In genomic region chr4:88130003-88130402, GRCh38 we compare ENCODE assay signal across 23 cellular contexts.
"Had no signal": no experiment of that assay in that cellular context is flagged by ENCODE, and none has a peak within 500 bp of the region (broad histone marks: within the 10 kb centered on the region; RNA-seq: fewer than 3 reads in every experiment).

No MANE protein-coding gene starts in this region.

- H3K9me3 ChIP-seq: stomach, suprapubic skin, testis, thoracic aorta, thyroid gland, tibial artery, transverse colon, upper lobe of right lung, uterus, vagina had no signal

- H3K27ac ChIP-seq: stomach, suprapubic skin, testis, thoracic aorta, thyroid gland, tibial artery, tibial nerve, transverse colon, upper lobe of left lung, upper lobe of right lung, uterus, vagina had no signal

- H3K36me3 ChIP-seq: stomach, suprapubic skin, thoracic aorta, thyroid gland, tibial artery, transverse colon, upper lobe of left lung, upper lobe of right lung, uterus, vagina had no signal

- H3K4me3 ChIP-seq: stomach, suprapubic skin, testis, thoracic aorta, thyroid gland, tibial artery, tibial nerve, transverse colon, upper lobe of left lung, upper lobe of right lung, uterus, vagina had no signal

- DNase-seq: stimulated activated CD4-positive, alpha-beta T cell treated with anti-CD3 and anti-CD28 coated beads, Interleukin-2, amount 100 ng/mL, for 48 hours; stimulated activated CD4-positive, alpha-beta T cell treated with anti-CD3 and anti-CD28 coated beads, Interleukin-4, amount 100 ng/mL, for 1 hour; stimulated activated CD4-positive, alpha-beta T cell treated with anti-CD3 and anti-CD28 coated beads, Interleukin-4, amount 100 ng/mL, for 24 hours; stimulated activated CD4-positive, alpha-beta T cell treated with anti-CD3 and anti-CD28 coated beads, Interleukin-4, amount 100 ng/mL, for 4 hours; stimulated activated CD8-positive, alpha-beta memory T cell treated with anti-CD3 and anti-CD28 coated beads, Interleukin-4, amount 100 ng/mL, for 48 hours; stimulated activated naive B cell treated with anti-CD40 and anti-IgM and Interleukin-4, amounts not matched to agents 10 μg/mL and 1 μg/mL and 100 μg/mL, for 72 hours; stimulated activated naive CD4-positive, alpha-beta T cell; stimulated activated naive CD4-positive, alpha-beta T cell treated with Interleukin-2 at 50 U/mL for 16 hours; stimulated activated naive CD8-positive, alpha-beta T cell treated with anti-CD3 and anti-CD28 coated beads, Interleukin-15, amount 100 ng/mL, for 72 hours; stimulated activated naive CD8-positive, alpha-beta T cell treated with anti-CD3 and anti-CD28 coated beads, Interleukin-15, Interleukin-2, amounts not matched to agents 100 U/mL and 50 U/mL, for 24 hours; stomach; substantia nigra; testis; thyroid gland; tibial artery; transverse colon; upper lobe of left lung; upper lobe of right lung; uterus had no signal

- H3K4me1 ChIP-seq: stomach, suprapubic skin, testis, thyroid gland, tibial artery, tibial nerve, upper lobe of left lung, upper lobe of right lung, uterus, vagina had no signal

- H3K27me3 ChIP-seq: stomach, suprapubic skin, testis, thyroid gland, tibial artery, tibial nerve, transverse colon, upper lobe of left lung, upper lobe of right lung, uterus, vagina had no signal
